ENCODE assay signal across 8 cellular contexts in the genomic region with DNA sequence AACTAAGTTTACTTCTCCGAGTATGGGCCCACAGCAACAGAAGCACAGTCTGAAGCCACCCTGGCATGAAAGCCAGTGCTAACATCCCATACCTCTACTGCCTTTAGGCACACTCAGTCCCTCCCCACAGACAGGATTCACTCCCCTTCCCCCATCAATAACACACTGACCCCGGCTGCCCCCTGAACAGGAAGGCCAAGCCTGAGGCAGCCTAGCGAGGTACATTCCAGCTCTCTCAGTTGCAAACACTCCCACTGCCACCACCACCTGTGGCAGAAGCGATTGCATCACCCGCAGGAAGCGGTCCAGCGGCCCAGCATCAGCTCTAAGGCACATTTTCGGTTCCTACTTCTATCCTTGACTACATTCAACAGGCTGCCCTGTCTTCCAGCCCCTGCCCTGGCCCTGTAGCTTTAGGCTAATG. TPM values are rescaled to one million over a fixed set of nuclear protein-coding genes. Genes with fewer than 3 reads are reported as not detected.
DNase-seq lines count a peak whose midpoint lies in the region; ATAC-seq, FAIRE-seq and TF ChIP-seq lines count a peak whose summit lies in the region.

No MANE protein-coding gene starts in this region.

- no peak for FAIRE-seq in K562 (lab: Jason Lieb, UNC)

- H3K27ac ChIP-seq in K562 (ENCODE audit: extremely low read depth, low read depth, low read length): no peak overlapping the region

- TF ChIP-seq CTCF in AG10803 (conservative IDR thresholded peaks at IDR 0.05; ENCODE audit: low read length): no peak
- no peak for TF ChIP-seq CTCF in K562 (IDR thresholded peaks at IDR 0.05 in 2 of 3, conservative IDR thresholded peaks at IDR 0.05 in 1 of 3; ENCODE audit: insufficient read depth in 2 of 3, low read depth in 1 of 3, low read length in 3 of 3)

- peak in 1 of 2 experiments; percentile 12; a peak in 2 of 4 replicates for TF ChIP-seq RAD21 in K562 (CRISPR knock-in tag; conservative IDR thresholded peaks at IDR 0.05 in 1 of 2, IDR thresholded peaks at IDR 0.05 in 1 of 2)

- intact Hi-C loops in K562 (cut with micrococcal nuclease): no loop called here

- H3K4me1 ChIP-seq in K562 (replicated peaks in 1 of 2; ENCODE audit: control insufficient read depth in 2 of 2, insufficient read depth in 2 of 2, low read length in 2 of 2): peaks cover 4 to 6% of the 10 kb centered on the region in 2 experiments; a peak in 4 of 5 replicates

- BruUV-seq in K562 (replicated peaks; lab: Mats Ljungman, UMichigan): no TSS peak

- H3K4me3 ChIP-seq in AG10803 (ENCODE audit: low read length): no peak overlapping the region
- no peak overlapping the region for H3K4me3 ChIP-seq in K562
- no peak overlapping the region for H3K4me3 ChIP-seq in MG63

- peaks cover 3% of the 10 kb centered on the region in 2 experiments; a peak in 2 of 5 replicates for H3K27me3 ChIP-seq in K562 (ENCODE audit: control insufficient read depth in 2 of 2, insufficient read depth in 2 of 2, low read length in 2 of 2)
- no peaks in the 10 kb centered on the region for H3K27me3 ChIP-seq in MG63

- TF ChIP-seq EP300 in K562 (IDR thresholded peaks at IDR 0.05; ENCODE audit: low read length): no peak

- H4K20me1 ChIP-seq in K562 (replicated peaks; ENCODE audit: control insufficient read depth, insufficient read depth, low read length): 0 out of 2 replicates have a peak, but pooled peaks cover 2% of the 10 kb centered on the region

- ATAC-seq in GM18861 (IDR thresholded peaks at IDR 0.05; ENCODE audit: unreplicated experiment) (peak; percentile 91), HG02884 (IDR thresholded peaks at IDR 0.05; ENCODE audit: unreplicated experiment) (peak; percentile 97), K562 (peak; percentile 64)

- no peak for TF ChIP-seq POLR2A in K562 (conservative IDR thresholded peaks at IDR 0.05)

- H2AFZ ChIP-seq in K562 (ENCODE audit: low read depth, low read length): peak overlapping the region; percentile 36; the same call in 1 of the 2 replicates

- CTCF ChIA-PET in K562 (lab: Yijun Ruan, JAX; ENCODE audit: low intra/inter-chr PET ratio): no interaction called here

- H3K4me2 ChIP-seq in K562 (ENCODE audit: insufficient read depth, low read length): peak overlapping the region; percentile 1; the same call in 1 of the 2 replicates

- WGBS in K562 (ENCODE audit: insufficient coverage, low coverage, missing lambda C conversion rate): 20% methylated on average over 8 of the region's 8 CpGs

- peak; percentile 12 for DNase-seq in AG10803 (ENCODE audit: low read depth)
- DNase-seq in NOMO-1 treated with DMSO at 0.1 percent for 48 hours (lab: John Stamatoyannopoulos, UW; ENCODE audit: unreplicated experiment): peak; percentile 90
- no peak for DNase-seq in K562 (ENCODE audit: extremely low read depth in 1 of 4, low spot score in 3 of 4)
- peak; percentile 62 for DNase-seq in pons (ENCODE audit: low spot score)
- no peak for DNase-seq in MG63
- no peak for DNase-seq in NCI-H187 (lab: John Stamatoyannopoulos, UW)

- H3K79me2 ChIP-seq in K562 (ENCODE audit: control insufficient read depth, insufficient read depth, low read length): no peaks in the 10 kb centered on the region

- H3K9ac ChIP-seq in K562 (ENCODE audit: insufficient read depth in 1 of 2, low read depth in 2 of 2, low read length in 2 of 2): peak overlapping the region in 1 of 2 experiments; percentile 68; a peak in 2 of 4 replicates

- no peaks in the 10 kb centered on the region for H3K9me1 ChIP-seq in K562 (ENCODE audit: control insufficient read depth, insufficient read depth, low read length)

- POLR2A ChIA-PET in K562 (lab: Yijun Ruan, JAX): interaction anchor here (0.7 to 1.2 kb wide), 2 partner anchors 9 to 40 kb away, joined by 3 read pairs; no protein-coding TSS in a partner anchor

- no peaks in the 10 kb centered on the region for H3K36me3 ChIP-seq in K562 (ENCODE audit: control insufficient read depth, insufficient read depth, low read length)
- no peaks in the 10 kb centered on the region for H3K36me3 ChIP-seq in MG63

- no peaks in the 10 kb centered on the region for H3K9me3 ChIP-seq in K562 (replicated peaks; ENCODE audit: control insufficient read depth, insufficient read depth, low read depth, low read length)
- no peaks in the 10 kb centered on the region for H3K9me3 ChIP-seq in MG63

- in situ Hi-C loops in K562 (cut with MboI): no loop called here

TF ChIP-seq in K562, 482 proteins besides CTCF, POLR2A, EP300 and RAD21 (continues in another document):
- TF ChIP-seq CTBP1 (IDR thresholded peaks at IDR 0.05; ENCODE audit: borderline replicate concordance) (peak; percentile 87), CEBPG (CRISPR knock-in tag; IDR thresholded peaks at IDR 0.05) (peak; percentile 85), CEBPG (tag; conservative IDR thresholded peaks at IDR 0.05 in 1 of 2, IDR thresholded peaks at IDR 0.05 in 1 of 2) (peak; percentile 85 to 92), RCOR1 (IDR thresholded peaks at IDR 0.05; ENCODE audit: borderline replicate concordance in 1 of 2, low read depth in 2 of 2, low read length in 2 of 2) (peak in 1 of 2 experiments; percentile 26; a peak in 1 of 4 replicates), JUND (IDR thresholded peaks at IDR 0.05; ENCODE audit: borderline replicate concordance, low read depth, low read length) (peak; percentile 75), JUND (tag; IDR thresholded peaks at IDR 0.05; ENCODE audit: borderline replicate concordance, low read depth, low read length) (peak; percentile 18; the same call in 1 of the 3 replicates), ZBTB9 (CRISPR knock-in tag; IDR thresholded peaks at IDR 0.05) (no peak), JUN (IDR thresholded peaks at IDR 0.05; ENCODE audit: borderline replicate concordance, low read depth, low read length) (0 out of 2 replicates have a peak, but pooled peaks have one; percentile 10), JUN (CRISPR knock-in tag; IDR thresholded peaks at IDR 0.05; ENCODE audit: borderline replicate concordance) (no peak)
- TF ChIP-seq, protein P1, sequence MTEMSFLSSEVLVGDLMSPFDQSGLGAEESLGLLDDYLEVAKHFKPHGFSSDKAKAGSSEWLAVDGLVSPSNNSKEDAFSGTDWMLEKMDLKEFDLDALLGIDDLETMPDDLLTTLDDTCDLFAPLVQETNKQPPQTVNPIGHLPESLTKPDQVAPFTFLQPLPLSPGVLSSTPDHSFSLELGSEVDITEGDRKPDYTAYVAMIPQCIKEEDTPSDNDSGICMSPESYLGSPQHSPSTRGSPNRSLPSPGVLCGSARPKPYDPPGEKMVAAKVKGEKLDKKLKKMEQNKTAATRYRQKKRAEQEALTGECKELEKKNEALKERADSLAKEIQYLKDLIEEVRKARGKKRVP (CRISPR knock-in tag; IDR thresholded peaks at IDR 0.05): peak; percentile 62; the same call in 1 of the 2 replicates

RNA-seq across cellular contexts. Expression of gene BMF, which starts 7.0 kb away (rescaled TPM):
- 0.58 and 3.5 TPM in 2 replicates for total RNA-seq in K562 (2011; cell fraction: chromatin; rRNA removed; ENCODE audit: low replicate concordance)
- 2.5 and 2.8 TPM in 2 replicates for total RNA-seq in K562 (2011; cell fraction: nucleolus; rRNA removed)
- 0.81 and 1.7 TPM in 2 replicates for total RNA-seq in K562 (2011; cell fraction: nucleoplasm; rRNA removed)
- total RNA-seq in K562 (2014; rRNA removed) (0.41 and 0.59 TPM in 2 replicates), K562 (2014; rRNA removed; fragmentation: Illumina TruSeq; extraction: Trizol) (0.25 and 0.32 TPM in 2 replicates), K562 (2015; rRNA removed; fragmentation: Illumina TruSeq; extraction: Trizol) (0.19 and 0.29 TPM in 2 replicates), K562 (2021) (0.56 and 0.91 TPM in 2 replicates)
- polyA plus RNA-seq in K562 (2011; rRNA removed) (0.35 and 0.59 TPM in 2 replicates), K562 (2014; fragmentation: Illumina TruSeq; extraction: Trizol) (0.52 and 0.87 TPM in 2 replicates), K562 (2014; fragmentation: Nextera tagmentation; extraction: Ambion mirVana) (not detected), K562 (2014; rRNA removed) (0.82 and 0.86 TPM in 2 replicates)
- 0.49 and 0.56 TPM in 2 replicates for polyA plus RNA-seq in K562 (2011; cell fraction: cytosol; rRNA removed)
- 0.76 and 0.92 TPM in 2 replicates for polyA plus RNA-seq in K562 (2011; cell fraction: nucleus; rRNA removed)
- 0.53 and 3.8 TPM in 2 replicates for polyA plus RNA-seq in K562 (2012)
- 0.54 and 1.1 TPM in 2 replicates for polyA minus RNA-seq in K562 (2011; rRNA and poly(A)+ RNA removed)
- polyA minus RNA-seq in K562 (2011; cell fraction: cytosol; rRNA and poly(A)+ RNA removed): 1.2 TPM in 1 of 2 replicates, not detected in the other
- 0.40 and 1.00 TPM in 2 replicates for polyA minus RNA-seq in K562 (2011; cell fraction: nucleus; rRNA and poly(A)+ RNA removed)
- 0.20 TPM in 1 of 2 replicates, not detected in the other for total RNA-seq in MG63 (2014; rRNA removed; shearing (Covaris generic); ENCODE audit: low replicate concordance)

RNA-seq across cellular contexts. Expression of gene BUB1B, which starts 45.2 kb away (rescaled TPM):
- total RNA-seq in K562 (2011; cell fraction: chromatin; rRNA removed; ENCODE audit: low replicate concordance): 100 and 246 TPM in 2 replicates
- 43.7 and 56.3 TPM in 2 replicates for total RNA-seq in K562 (2011; cell fraction: nucleolus; rRNA removed)
- total RNA-seq in K562 (2011; cell fraction: nucleoplasm; rRNA removed): 69.7 and 78.0 TPM in 2 replicates
- total RNA-seq in K562 (2014; rRNA removed) (73.1 and 79.1 TPM in 2 replicates), K562 (2014; rRNA removed; fragmentation: Illumina TruSeq; extraction: Trizol) (89.7 and 95.5 TPM in 2 replicates), K562 (2015; rRNA removed; fragmentation: Illumina TruSeq; extraction: Trizol) (81.0 and 82.2 TPM in 2 replicates), K562 (2021) (72.8 and 75.6 TPM in 2 replicates)
- polyA plus RNA-seq in K562 (2011; rRNA removed) (113 and 118 TPM in 2 replicates), K562 (2014; fragmentation: Illumina TruSeq; extraction: Trizol) (92.6 and 105 TPM in 2 replicates), K562 (2014; fragmentation: Nextera tagmentation; extraction: Ambion mirVana) (10 to 100 TPM; 28.7 to 43.3 TPM), K562 (2014; rRNA removed) (93.4 and 94.2 TPM in 2 replicates)
- polyA plus RNA-seq in K562 (2011; cell fraction: cytosol; rRNA removed): 21.6 and 38.9 TPM in 2 replicates
- polyA plus RNA-seq in K562 (2011; cell fraction: nucleus; rRNA removed): 208 and 313 TPM in 2 replicates
- 46.2 and 52.2 TPM in 2 replicates for polyA plus RNA-seq in K562 (2012)
- polyA minus RNA-seq in K562 (2011; rRNA and poly(A)+ RNA removed): 80.8 and 91.4 TPM in 2 replicates
- polyA minus RNA-seq in K562 (2011; cell fraction: cytosol; rRNA and poly(A)+ RNA removed): 26.2 and 37.5 TPM in 2 replicates
- 50.5 and 120 TPM in 2 replicates for polyA minus RNA-seq in K562 (2011; cell fraction: nucleus; rRNA and poly(A)+ RNA removed)
- total RNA-seq in MG63 (2014; rRNA removed; shearing (Covaris generic); ENCODE audit: low replicate concordance): 49.2 and 55.0 TPM in 2 replicates

Comparison
In these comparisons a context has a peak if more than half of its experiments do, and no peak if none do; other contexts are left out.
1. DNase-seq: peak in AG10803 (single experiment), NOMO-1 treated with DMSO at 0.1 percent for 48 hours (single experiment) and pons (single experiment); none in K562 (0 of 4), MG63 (single experiment) and NCI-H187 (0 of 2).
2. Peak in every context shown above with its lines, with median percentiles within 50 percentile points of each other: ATAC-seq.